In the genomic region with DNA sequence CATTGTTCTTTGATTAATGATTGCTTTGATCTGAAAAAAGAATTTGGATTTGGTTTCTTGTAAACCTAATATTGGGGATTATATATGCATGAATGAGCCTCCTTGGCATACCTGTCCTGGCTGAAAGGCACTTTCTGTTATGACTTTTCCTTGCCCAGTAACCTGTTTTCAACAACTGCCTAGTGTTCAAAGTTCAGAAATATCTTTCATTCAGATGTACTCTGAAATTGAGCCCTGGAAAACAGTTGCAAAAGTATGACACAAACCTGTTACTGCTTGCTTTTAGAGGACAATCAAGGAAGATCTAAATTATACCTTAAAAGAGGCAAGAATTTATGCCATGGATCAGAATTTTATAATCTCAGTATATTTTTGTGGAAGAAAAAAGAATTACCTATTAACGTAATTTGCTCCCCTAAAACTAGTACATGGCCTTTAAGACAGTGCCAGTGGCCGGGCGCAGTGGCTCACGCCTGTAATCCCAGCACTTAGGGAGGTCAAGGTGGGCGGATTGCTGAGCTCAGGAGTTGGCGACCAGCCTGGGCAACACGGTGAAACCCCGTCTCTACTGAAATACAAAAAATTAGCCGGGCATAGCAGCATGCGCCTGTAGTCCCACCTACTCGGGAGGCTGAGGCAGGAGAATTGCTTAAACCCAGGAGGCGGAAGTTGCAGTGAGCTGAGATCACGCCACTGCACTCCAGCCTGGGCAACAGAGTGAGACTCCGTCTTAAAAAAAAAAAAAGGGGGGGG, we compare ENCODE assay signal across 7 cellular contexts. TPM values are rescaled to one million over a fixed set of nuclear protein-coding genes. Genes with fewer than 3 reads are reported as not detected.
DNase-seq lines count a peak whose midpoint lies in the region; ATAC-seq, FAIRE-seq and TF ChIP-seq lines count a peak whose summit lies in the region.
"Not testable (repeated sequence)": the region's sequence is repeated elsewhere in the genome, so short reads cannot be mapped to it uniquely, and the experiment has no call there.

No MANE protein-coding gene starts in this region.

- DNase-seq in GM19239 (ENCODE audit: insufficient read length, low spot score); activated CD8-positive, alpha-beta T cell treated with anti-CD3 and anti-CD28 coated beads for 36 hours; breast epithelium (ENCODE audit: low spot score in 2 of 2); progenitor cell of endocrine pancreas (ENCODE audit: low spot score, unreplicated experiment): not testable (repeated sequence)
- DNase-seq in kidney tubule cell (ENCODE audit: low spot score) (peak; percentile 53), right lobe of liver (peak; percentile 48 to 66 (median 56)), thyroid gland (peak; percentile 60 to 66)

- 52% methylated on average over 12 of the region's 14 CpGs for WGBS in right lobe of liver (ENCODE audit: insufficient coverage, low coverage, low lambda C conversion rate, missing lambda C conversion rate)
- WGBS in thyroid gland, 2 donors, result 58 to 71% methylated on average over 14 of the region's 14 CpGs

- TF ChIP-seq POLR2A in breast epithelium (IDR thresholded peaks at IDR 0.05); thyroid gland (IDR thresholded peaks at IDR 0.05): not testable (repeated sequence)
- TF ChIP-seq POLR2A in right lobe of liver (IDR thresholded peaks at IDR 0.05), result peak; percentile 3

- H3K36me3 Mint-ChIP-seq in activated CD8-positive, alpha-beta T cell treated with anti-CD3 and anti-CD28 coated beads for 36 hours (ENCODE audit: low read depth); progenitor cell of endocrine pancreas (ENCODE audit: insufficient read depth): not testable (repeated sequence)

- intact Hi-C loops in activated CD8-positive, alpha-beta T cell treated with anti-CD3 and anti-CD28 coated beads for 36 hours (cut with micrococcal nuclease); right lobe of liver (cut with DNase I); thyroid gland (cut with DNase I): not testable (repeated sequence)
- intact Hi-C loops in breast epithelium (cut with DNase I; ENCODE audit: low total_unique reads), result loop anchor here (10.0 kb wide), 1 partner anchor 350 kb away; no protein-coding TSS in a partner anchor

- H3K27ac ChIP-seq in breast epithelium, result peak overlapping the region; percentile 16 to 60
- peak overlapping the region; percentile 64 to 90 (median 78) for H3K27ac ChIP-seq in right lobe of liver
- H3K27ac ChIP-seq in thyroid gland, result peak overlapping the region; percentile 54 to 65 (median 54)

- not testable (repeated sequence) for H3K4me1 ChIP-seq in breast epithelium
- H3K4me1 ChIP-seq in right lobe of liver (peaks cover 0 to 32% (median 9%) of the 10 kb centered on the region in 4 donors), thyroid gland (peaks cover 15 to 18% of the 10 kb centered on the region in 2 donors)

- POLR2A ChIA-PET in activated CD8-positive, alpha-beta T cell treated with anti-CD3 and anti-CD28 coated beads for 36 hours (lab: Charles Lee), result not testable (repeated sequence)

- CTCF ChIA-PET in activated CD8-positive, alpha-beta T cell treated with anti-CD3 and anti-CD28 coated beads for 36 hours (lab: Charles Lee), result not testable (repeated sequence)

- TF ChIP-seq CTCF in activated CD8-positive, alpha-beta T cell treated with anti-CD3 and anti-CD28 coated beads for 36 hours (IDR thresholded peaks at IDR 0.05); breast epithelium (IDR thresholded peaks at IDR 0.05); right lobe of liver (IDR thresholded peaks at IDR 0.05); progenitor cell of endocrine pancreas (IDR thresholded peaks at IDR 0.05; ENCODE audit: unreplicated experiment); thyroid gland (IDR thresholded peaks at IDR 0.05): not testable (repeated sequence)

- not testable (repeated sequence) for H3K9me3 Mint-ChIP-seq in activated CD8-positive, alpha-beta T cell treated with anti-CD3 and anti-CD28 coated beads for 36 hours; progenitor cell of endocrine pancreas (ENCODE audit: low read depth)

- not testable (repeated sequence) for H3K4me3 Mint-ChIP-seq in activated CD8-positive, alpha-beta T cell treated with anti-CD3 and anti-CD28 coated beads for 36 hours; progenitor cell of endocrine pancreas (ENCODE audit: low read depth)

- peak overlapping the region; percentile 25 for H3K27ac Mint-ChIP-seq in activated CD8-positive, alpha-beta T cell treated with anti-CD3 and anti-CD28 coated beads for 36 hours
- peak overlapping the region; percentile 80 for H3K27ac Mint-ChIP-seq in progenitor cell of endocrine pancreas

- ATAC-seq in activated CD8-positive, alpha-beta T cell treated with anti-CD3 and anti-CD28 coated beads for 36 hours, result not testable (repeated sequence)
- ATAC-seq in right lobe of liver, result peak; percentile 81 to 92 (median 84)

- H3K27me3 Mint-ChIP-seq in activated CD8-positive, alpha-beta T cell treated with anti-CD3 and anti-CD28 coated beads for 36 hours; progenitor cell of endocrine pancreas: not testable (repeated sequence)

- H3K4me1 Mint-ChIP-seq in activated CD8-positive, alpha-beta T cell treated with anti-CD3 and anti-CD28 coated beads for 36 hours (ENCODE audit: low read depth); progenitor cell of endocrine pancreas (ENCODE audit: low read depth): not testable (repeated sequence)

- H3K4me3 ChIP-seq in breast epithelium; thyroid gland (replicated peaks in 1 of 3): not testable (repeated sequence)
- H3K4me3 ChIP-seq in right lobe of liver, result peak overlapping the region in 2 of 3 donors; percentile 9 to 21

- FAIRE-seq in GM19239 (lab: Jason Lieb, UNC), result peak; percentile 71

- H3K36me3 ChIP-seq in breast epithelium, thyroid gland: not testable (repeated sequence)
- peaks cover 0 to 14% (median 6%) of the 10 kb centered on the region in 4 donors for H3K36me3 ChIP-seq in right lobe of liver

- H3K9me3 ChIP-seq in breast epithelium, right lobe of liver, thyroid gland: not testable (repeated sequence)

- not testable (repeated sequence) for H3K27me3 ChIP-seq in breast epithelium, right lobe of liver, thyroid gland

RNA-seq across cellular contexts. Expression of a gene that starts 23.0 kb away (rescaled TPM):
- total RNA-seq in activated CD8-positive, alpha-beta T cell treated with anti-CD3 and anti-CD28 coated beads for 36 hours, result 10 to 100 TPM; 26.7 to 30.6 TPM
- 10 to 100 TPM; 51.1 to 59.3 (median 54.2) TPM for total RNA-seq in breast epithelium
- 10 to 100 TPM; 10.1 to 12.9 (median 12.2) TPM for total RNA-seq in right lobe of liver
- 35.2 and 36.2 TPM in 2 replicates for total RNA-seq in progenitor cell of endocrine pancreas
- 10 to 100 TPM; 24.7 to 53.1 (median 37.1) TPM for total RNA-seq in thyroid gland

RNA-seq across cellular contexts. Expression of a gene that starts 50.7 kb away (rescaled TPM):
- 1 to 10 TPM; 8.3 to 8.6 TPM for total RNA-seq in activated CD8-positive, alpha-beta T cell treated with anti-CD3 and anti-CD28 coated beads for 36 hours
- total RNA-seq in breast epithelium (10 to 100 TPM; 20.3 to 26.2 (median 23.2) TPM), right lobe of liver (10 to 100 TPM in 3 of 6 experiments, 1 to 10 TPM in 3; 7.3 to 12.7 (median 9.7) TPM), progenitor cell of endocrine pancreas (10.2 and 11.4 TPM in 2 replicates), thyroid gland (10 to 100 TPM; 23.6 to 31.6 (median 27.1) TPM)
